Comparison of ENCODE assay signal across 10 cellular contexts in the genomic region with DNA sequence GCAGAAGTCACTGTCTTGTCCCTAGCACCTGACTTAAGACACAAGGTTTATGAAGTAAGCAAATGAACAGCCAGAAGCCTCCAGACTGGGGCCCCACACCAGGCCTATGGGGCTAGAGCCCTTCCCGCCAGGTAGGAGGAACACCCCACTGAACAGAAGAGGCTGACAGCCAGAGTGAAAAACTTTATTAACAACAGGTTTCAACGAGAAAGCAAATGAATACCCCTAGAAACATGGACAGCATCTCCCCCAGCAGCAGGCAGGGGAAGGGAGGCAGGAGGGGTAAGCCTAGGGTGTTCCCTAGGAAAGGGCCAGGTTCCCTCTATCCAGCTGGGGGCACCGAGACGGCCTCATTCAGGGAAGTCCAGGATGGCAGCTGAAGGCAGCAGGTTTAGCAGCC. TPM values are rescaled to one million over a fixed set of nuclear protein-coding genes. Genes with fewer than 3 reads are reported as not detected.
A peak's percentile ranks its signal among the peaks of the same experiment; 100 is the strongest.
DNase-seq lines count a peak whose midpoint lies in the region; ATAC-seq and TF ChIP-seq lines count a peak whose summit lies in the region.
"Had no signal": no experiment of that assay in that cellular context is flagged by ENCODE, and none has a peak within 500 bp of the region (broad histone marks: within the 10 kb centered on the region; RNA-seq: fewer than 3 reads in every experiment).

No MANE protein-coding gene starts in this region.

- CTCF ChIA-PET in activated CD8-positive, alpha-beta memory T cell treated with anti-CD3 and anti-CD28 coated beads, Interleukin-2, amount 10 ng/mL, durations not matched to agents 7 days and 5 days (lab: Charles Lee) = interaction anchor here (1.3 to 5.8 kb wide), 3 partner anchors 10 to 104 kb away, joined by 4 to 40 read pairs (median 28); partner anchors contain the start of gene DHPS
- CTCF ChIA-PET in WTC11 (lab: Charles Lee) (interaction anchor here (1.8 to 2.9 kb wide), 2 partner anchors 10 to 28 kb away, joined by 6 to 18 read pairs; no protein-coding TSS in a partner anchor), GM10248 (lab: Yijun Ruan, JAX) (interaction anchor here (1.2 to 7.4 kb wide), 4 partner anchors 10 to 106 kb away, joined by 3 to 93 read pairs (median 4); partner anchors contain the start of gene DHPS)

- no peak for DNase-seq in activated CD8-positive, alpha-beta memory T cell treated with anti-CD3 and anti-CD28 coated beads, Interleukin-2, amount 10 ng/mL, durations not matched to agents 7 days and 5 days
- DNase-seq in activated CD8-positive, alpha-beta memory T cell treated with anti-CD3 and anti-CD28 coated beads, Interleukin-2, amount 50 U/mL, for 48 hours = no peak
- DNase-seq in WTC11 (ENCODE audit: low spot score) = no peak
- DNase-seq in glutamatergic neuron = no peak
- no peak for DNase-seq in stimulated activated effector memory CD8-positive, alpha-beta T cell treated with anti-CD3 and anti-CD28 coated beads, Interleukin-12 subunit alpha, Interleukin-12 subunit beta, amount 100 ng/mL, for 72 hours (ENCODE audit: low spot score in 2 of 2)
- DNase-seq in GM10248 (ENCODE audit: extremely low spot score) = no peak
- no peak for DNase-seq in GM20000 (ENCODE audit: low spot score)
- DNase-seq: activated CD8-positive, alpha-beta memory T cell treated with anti-CD3 and anti-CD28 coated beads, Interleukin-2, amount 50 U/mL, for 4 hours had no signal

- peak overlapping the region; percentile 88 for H3K4me3 Mint-ChIP-seq in activated CD8-positive, alpha-beta memory T cell treated with anti-CD3 and anti-CD28 coated beads, Interleukin-2, amount 10 ng/mL, durations not matched to agents 7 days and 5 days
- peak overlapping the region; percentile 98 for H3K4me3 Mint-ChIP-seq in WTC11
- peak overlapping the region; percentile 99 for H3K4me3 Mint-ChIP-seq in glutamatergic neuron (ENCODE audit: unreplicated experiment)
- H3K4me3 Mint-ChIP-seq in stimulated activated effector memory CD8-positive, alpha-beta T cell treated with anti-CD3 and anti-CD28 coated beads, Interleukin-12 subunit alpha, Interleukin-12 subunit beta, amount 100 ng/mL, for 72 hours = peak overlapping the region; percentile 97

- H3K36me3 Mint-ChIP-seq in activated CD8-positive, alpha-beta memory T cell treated with anti-CD3 and anti-CD28 coated beads, Interleukin-2, amount 10 ng/mL, durations not matched to agents 7 days and 5 days = peaks cover 20% of the 10 kb centered on the region
- H3K36me3 Mint-ChIP-seq in WTC11 (peaks cover 12% of the 10 kb centered on the region), glutamatergic neuron (ENCODE audit: unreplicated experiment) (no peaks in the 10 kb centered on the region)
- H3K36me3 Mint-ChIP-seq in stimulated activated effector memory CD8-positive, alpha-beta T cell treated with anti-CD3 and anti-CD28 coated beads, Interleukin-12 subunit alpha, Interleukin-12 subunit beta, amount 100 ng/mL, for 72 hours = peaks cover 86% of the 10 kb centered on the region

- H3K27me3 Mint-ChIP-seq in activated CD8-positive, alpha-beta memory T cell treated with anti-CD3 and anti-CD28 coated beads, Interleukin-2, amount 10 ng/mL, durations not matched to agents 7 days and 5 days = no peaks in the 10 kb centered on the region
- H3K27me3 Mint-ChIP-seq in WTC11 (ENCODE audit: low read depth) (no peaks in the 10 kb centered on the region), glutamatergic neuron (ENCODE audit: unreplicated experiment) (peaks cover 11% of the 10 kb centered on the region)

- H3K27ac Mint-ChIP-seq in activated CD8-positive, alpha-beta memory T cell treated with anti-CD3 and anti-CD28 coated beads, Interleukin-2, amount 10 ng/mL, durations not matched to agents 7 days and 5 days = peak overlapping the region; percentile 62
- H3K27ac Mint-ChIP-seq in WTC11 (no peak overlapping the region), glutamatergic neuron (ENCODE audit: unreplicated experiment) (no peak overlapping the region)
- no peak overlapping the region for H3K27ac Mint-ChIP-seq in stimulated activated effector memory CD8-positive, alpha-beta T cell treated with anti-CD3 and anti-CD28 coated beads, Interleukin-12 subunit alpha, Interleukin-12 subunit beta, amount 100 ng/mL, for 72 hours

- POLR2A ChIA-PET in WTC11 (lab: Charles Lee) (no interaction called here), GM10248 (lab: Yijun Ruan, JAX) (no interaction called here)

- TF ChIP-seq CTCF in WTC11 (IDR thresholded peaks at IDR 0.05) (no peak), glutamatergic neuron (IDR thresholded peaks at IDR 0.05; ENCODE audit: partially characterized antibody, unreplicated experiment) (no peak), GM10248 (IDR thresholded peaks at IDR 0.05; ENCODE audit: control extremely low read depth, extremely low read depth, low read depth, missing control alignments) (no peak), GM20000 (IDR thresholded peaks at IDR 0.05; ENCODE audit: extremely low read depth, missing control alignments) (no peak)

- no peaks in the 10 kb centered on the region for H3K9me3 Mint-ChIP-seq in activated CD8-positive, alpha-beta memory T cell treated with anti-CD3 and anti-CD28 coated beads, Interleukin-2, amount 10 ng/mL, durations not matched to agents 7 days and 5 days (ENCODE audit: low read depth)
- H3K9me3 Mint-ChIP-seq in WTC11 = no peaks in the 10 kb centered on the region
- peaks cover 8% of the 10 kb centered on the region for H3K9me3 Mint-ChIP-seq in glutamatergic neuron (ENCODE audit: unreplicated experiment)
- no peaks in the 10 kb centered on the region for H3K9me3 Mint-ChIP-seq in stimulated activated effector memory CD8-positive, alpha-beta T cell treated with anti-CD3 and anti-CD28 coated beads, Interleukin-12 subunit alpha, Interleukin-12 subunit beta, amount 100 ng/mL, for 72 hours

- no peak for ATAC-seq in activated CD8-positive, alpha-beta memory T cell treated with anti-CD3 and anti-CD28 coated beads, Interleukin-2, amount 10 ng/mL, durations not matched to agents 7 days and 5 days
- ATAC-seq in WTC11 (no peak), HG03342 (IDR thresholded peaks at IDR 0.05; ENCODE audit: unreplicated experiment) (no peak)
- ATAC-seq in stimulated activated effector memory CD8-positive, alpha-beta T cell treated with anti-CD3 and anti-CD28 coated beads, Interleukin-12 subunit alpha, Interleukin-12 subunit beta, amount 100 ng/mL, for 72 hours = no peak

- H3K4me1 Mint-ChIP-seq in activated CD8-positive, alpha-beta memory T cell treated with anti-CD3 and anti-CD28 coated beads, Interleukin-2, amount 10 ng/mL, durations not matched to agents 7 days and 5 days = peaks cover 57% of the 10 kb centered on the region
- peaks cover 33% of the 10 kb centered on the region for H3K4me1 Mint-ChIP-seq in WTC11
- peaks cover 16% of the 10 kb centered on the region for H3K4me1 Mint-ChIP-seq in glutamatergic neuron (ENCODE audit: low read depth, unreplicated experiment)
- H3K4me1 Mint-ChIP-seq in stimulated activated effector memory CD8-positive, alpha-beta T cell treated with anti-CD3 and anti-CD28 coated beads, Interleukin-12 subunit alpha, Interleukin-12 subunit beta, amount 100 ng/mL, for 72 hours = peaks cover 75% of the 10 kb centered on the region

TF ChIP-seq in WTC11, 78 proteins besides CTCF, POLR2A, EP300 and RAD21 (continues in another document):
- TF ChIP-seq ATF1 (CRISPR knock-in tag; IDR thresholded peaks at IDR 0.05) = no peak
- no peak for TF ChIP-seq ZNF263 (CRISPR knock-in tag; IDR thresholded peaks at IDR 0.05; ENCODE audit: low read depth)
- TF ChIP-seq, protein P1, sequence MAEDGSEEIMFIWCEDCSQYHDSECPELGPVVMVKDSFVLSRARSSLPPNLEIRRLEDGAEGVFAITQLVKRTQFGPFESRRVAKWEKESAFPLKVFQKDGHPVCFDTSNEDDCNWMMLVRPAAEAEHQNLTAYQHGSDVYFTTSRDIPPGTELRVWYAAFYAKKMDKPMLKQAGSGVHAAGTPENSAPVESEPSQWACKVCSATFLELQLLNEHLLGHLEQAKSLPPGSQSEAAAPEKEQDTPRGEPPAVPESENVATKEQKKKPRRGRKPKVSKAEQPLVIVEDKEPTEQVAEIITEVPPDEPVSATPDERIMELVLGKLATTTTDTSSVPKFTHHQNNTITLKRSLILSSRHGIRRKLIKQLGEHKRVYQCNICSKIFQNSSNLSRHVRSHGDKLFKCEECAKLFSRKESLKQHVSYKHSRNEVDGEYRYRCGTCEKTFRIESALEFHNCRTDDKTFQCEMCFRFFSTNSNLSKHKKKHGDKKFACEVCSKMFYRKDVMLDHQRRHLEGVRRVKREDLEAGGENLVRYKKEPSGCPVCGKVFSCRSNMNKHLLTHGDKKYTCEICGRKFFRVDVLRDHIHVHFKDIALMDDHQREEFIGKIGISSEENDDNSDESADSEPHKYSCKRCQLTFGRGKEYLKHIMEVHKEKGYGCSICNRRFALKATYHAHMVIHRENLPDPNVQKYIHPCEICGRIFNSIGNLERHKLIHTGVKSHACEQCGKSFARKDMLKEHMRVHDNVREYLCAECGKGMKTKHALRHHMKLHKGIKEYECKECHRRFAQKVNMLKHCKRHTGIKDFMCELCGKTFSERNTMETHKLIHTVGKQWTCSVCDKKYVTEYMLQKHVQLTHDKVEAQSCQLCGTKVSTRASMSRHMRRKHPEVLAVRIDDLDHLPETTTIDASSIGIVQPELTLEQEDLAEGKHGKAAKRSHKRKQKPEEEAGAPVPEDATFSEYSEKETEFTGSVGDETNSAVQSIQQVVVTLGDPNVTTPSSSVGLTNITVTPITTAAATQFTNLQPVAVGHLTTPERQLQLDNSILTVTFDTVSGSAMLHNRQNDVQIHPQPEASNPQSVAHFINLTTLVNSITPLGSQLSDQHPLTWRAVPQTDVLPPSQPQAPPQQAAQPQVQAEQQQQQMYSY (CRISPR knock-in tag; IDR thresholded peaks at IDR 0.05) = no peak

RNA-seq across cellular contexts. Expression of gene WDR83, which starts 1.3 kb away (rescaled TPM):
- total RNA-seq in activated CD8-positive, alpha-beta memory T cell treated with anti-CD3 and anti-CD28 coated beads, Interleukin-2, amount 10 ng/mL, durations not matched to agents 7 days and 5 days = 10 to 100 TPM; 21.4 to 22.0 TPM
- 21.8 to 26.3 TPM (median 23.7 TPM) in 3 replicates for total RNA-seq in WTC11 (2021)
- total RNA-seq in glutamatergic neuron (ENCODE audit: unreplicated experiment) = 16.3 TPM

RNA-seq across cellular contexts. Expression of gene MAN2B1, which starts 1.4 kb away (rescaled TPM):
- 100 to 1,000 TPM; 102 to 118 TPM for total RNA-seq in activated CD8-positive, alpha-beta memory T cell treated with anti-CD3 and anti-CD28 coated beads, Interleukin-2, amount 10 ng/mL, durations not matched to agents 7 days and 5 days
- total RNA-seq in WTC11 (2021) (69.2 to 73.4 TPM (median 72.0 TPM) in 3 replicates), glutamatergic neuron (ENCODE audit: unreplicated experiment) (72.2 TPM)

RNA-seq across cellular contexts. Expression of gene DHPS, which starts 13.8 kb away (rescaled TPM):
- total RNA-seq in activated CD8-positive, alpha-beta memory T cell treated with anti-CD3 and anti-CD28 coated beads, Interleukin-2, amount 10 ng/mL, durations not matched to agents 7 days and 5 days = 100 to 1,000 TPM; 106 to 111 TPM
- total RNA-seq in WTC11 (2021) = 93.3 to 115 TPM (median 104 TPM) in 3 replicates
- total RNA-seq in glutamatergic neuron (ENCODE audit: unreplicated experiment) = 116 TPM

RNA-seq across cellular contexts. Expression of gene GNG14, which starts 19.9 kb away (rescaled TPM):
- total RNA-seq in activated CD8-positive, alpha-beta memory T cell treated with anti-CD3 and anti-CD28 coated beads, Interleukin-2, amount 10 ng/mL, durations not matched to agents 7 days and 5 days = not detected
- total RNA-seq in WTC11 (2021) (not detected in 3 replicates), glutamatergic neuron (ENCODE audit: unreplicated experiment) (not detected)
- total RNA-seq: pulmonary artery endothelial cell had no signal

RNA-seq across cellular contexts. Expression of gene FBXW9, which starts 28.5 kb away (rescaled TPM):
- 1 to 10 TPM; 5.2 to 6.3 TPM for total RNA-seq in activated CD8-positive, alpha-beta memory T cell treated with anti-CD3 and anti-CD28 coated beads, Interleukin-2, amount 10 ng/mL, durations not matched to agents 7 days and 5 days
- total RNA-seq in WTC11 (2021) (13.7 to 16.0 TPM (median 15.2 TPM) in 3 replicates), glutamatergic neuron (ENCODE audit: unreplicated experiment) (7.4 TPM)
